Comparison of ENCODE assay signal across 1 cellular context in genomic region chr14:72513994-72514659, GRCh38.
TF ChIP-seq lines count a peak whose summit lies in the region.

No MANE protein-coding gene starts in this region.

TF ChIP-seq in GM12878, 131 proteins besides CTCF, POLR2A, EP300 and RAD21 (continued from another document):
- TF ChIP-seq ZBTB40 (IDR thresholded peaks at IDR 0.05; ENCODE audit: borderline replicate concordance) (no peak), HDAC2 (IDR thresholded peaks at IDR 0.05) (no peak), RUNX3 (IDR thresholded peaks at IDR 0.05; ENCODE audit: low read length) (peak; percentile 41), NFXL1 (IDR thresholded peaks at IDR 0.05; ENCODE audit: borderline replicate concordance) (no peak), NKRF (conservative IDR thresholded peaks at IDR 0.05) (no peak), MEF2B (IDR thresholded peaks at IDR 0.05; ENCODE audit: partially characterized antibody, poor library complexity, severe bottlenecking) (peak; percentile 46), YY1 (IDR thresholded peaks at IDR 0.05; ENCODE audit: low read depth, low read length) (0 out of 2 replicates have a peak, but pooled peaks have one; percentile 32), ZBTB33 (IDR thresholded peaks at IDR 0.05) (no peak), MXI1 (IDR thresholded peaks at IDR 0.05; ENCODE audit: low read depth, low read length) (no peak), JUND (IDR thresholded peaks at IDR 0.05; ENCODE audit: low read depth, low read length) (no peak), CREM (IDR thresholded peaks at IDR 0.05; ENCODE audit: low read depth) (no peak)
